In genomic region chr1:177796561-177796960, GRCh38 we compare ENCODE assay signal across 29 cellular contexts.
"Had no signal": no experiment of that assay in that cellular context is flagged by ENCODE, and none has a peak within 500 bp of the region (broad histone marks: within the 10 kb centered on the region; RNA-seq: fewer than 3 reads in every experiment).

No MANE protein-coding gene starts in this region.

- ATAC-seq: activated CD8-positive, alpha-beta T cell treated with anti-CD3 and anti-CD28 coated beads for 36 hours; activated naive CD4-positive, alpha-beta T cell treated with anti-CD3 and anti-CD28 coated beads, Interleukin-2, amount 50 U/mL, for 72 hours; activated T-cell treated with anti-CD3 and anti-CD28 coated beads, Interleukin-2, amount 50 U/mL, for 4 hours; activated T-cell treated with anti-CD3 and anti-CD28 coated beads, Interleukin-2, amount 50 U/mL, for 72 hours; activated T-helper 17 cell treated with anti-CD3 and anti-CD28 coated beads, Interleukin-2, amount 50 U/mL, for 72 hours had no signal

- DNase-seq: activated B cell treated with CpG ODN at 0.5 μM for 24 hours; activated CD4-positive, alpha-beta memory T cell treated with anti-CD3 and anti-CD28 coated beads for 36 hours; activated CD4-positive, alpha-beta T cell treated with anti-CD3 and anti-CD28 coated beads for 4 hours; activated CD4-positive, alpha-beta T cell treated with anti-CD3 and anti-CD28 coated beads, Interleukin-2, amount 10 ng/mL, durations not matched to agents 24 days and 14 days; activated CD4-positive, alpha-beta T cell treated with anti-CD3 and anti-CD28 coated beads, Interleukin-2, amount 50 U/mL, for 1 hour; activated CD4-positive, alpha-beta T cell treated with anti-CD3 and anti-CD28 coated beads, Interleukin-2, amount 50 U/mL, for 4 hours; activated CD4-positive, CD25-positive, alpha-beta regulatory T cell treated with anti-CD3 and anti-CD28 coated beads, Interleukin-2, amount 50 U/mL, for 72 hours; activated CD8-positive, alpha-beta memory T cell treated with anti-CD3 and anti-CD28 coated beads, Interleukin-2, amount 50 U/mL, for 4 hours; activated CD8-positive, alpha-beta T cell treated with anti-CD3 and anti-CD28 coated beads for 36 hours; activated effector memory CD4-positive, alpha-beta T cell treated with anti-CD3 and anti-CD28 coated beads, Interleukin-2, amount 50 U/mL, for 16 hours; activated gamma-delta T cell treated with Interleukin-2 at 50 U/mL for 16 hours; activated naive CD4-positive, alpha-beta T cell; activated naive CD4-positive, alpha-beta T cell treated with anti-CD3 and anti-CD28 coated beads for 36 hours; activated naive CD4-positive, alpha-beta T cell treated with anti-CD3 and anti-CD28 coated beads, Interleukin-2, amount 50 U/mL, for 16 hours; activated naive CD8-positive, alpha-beta T cell treated with anti-CD3 and anti-CD28 coated beads for 36 hours; activated T-cell treated with anti-CD3 and anti-CD28 coated beads for 4 hours; activated T-cell treated with anti-CD3 and anti-CD28 coated beads, Interleukin-2, amount 50 U/mL, for 1 hour; activated T-cell treated with anti-CD3 and anti-CD28 coated beads, Interleukin-2, amount 50 U/mL, for 4 hours; activated T-cell treated with anti-CD3 and anti-CD28 coated beads, Interleukin-2, amount 50 U/mL, for 72 hours; adrenal gland; amniotic stem cell; aorta; caudate nucleus; cerebellar nuclear complex; T-helper 1 cell; T-helper 2 cell; T-helper 9 cell had no signal
